In genomic region chr6:27872634-27873028, GRCh38 we compare ENCODE assay signal across 9 cellular contexts. TPM values are rescaled to one million over a fixed set of nuclear protein-coding genes. Genes with fewer than 3 reads are reported as not detected.
DNase-seq lines count a peak whose midpoint lies in the region; ATAC-seq and TF ChIP-seq lines count a peak whose summit lies in the region.
"Had no signal": no experiment of that assay in that cellular context is flagged by ENCODE, and none has a peak within 500 bp of the region (broad histone marks: within the 10 kb centered on the region; RNA-seq: fewer than 3 reads in every experiment).

No MANE protein-coding gene starts in this region.

- H3K36me3 ChIP-seq in effector memory CD4-positive, alpha-beta T cell (ENCODE audit: control insufficient read depth, insufficient read depth, low read length), result no peaks in the 10 kb centered on the region
- no peaks in the 10 kb centered on the region for H3K36me3 ChIP-seq in neural progenitor cell

- peak overlapping the region; percentile 92 for H3K27ac Mint-ChIP-seq in neural progenitor cell

- peak overlapping the region; percentile 53 for H3K4me3 ChIP-seq in AG09309 (ENCODE audit: control insufficient read depth, low read depth, low read length)
- peak overlapping the region; percentile 57 for H3K4me3 ChIP-seq in effector memory CD4-positive, alpha-beta T cell (ENCODE audit: insufficient read depth, low read depth, low read length, poor library complexity, severe bottlenecking)
- H3K4me3 ChIP-seq in neural progenitor cell, result peak overlapping the region; percentile 58

- peak overlapping the region; percentile 83 for H3K4me2 ChIP-seq in neural progenitor cell

- TF ChIP-seq CTCF in AG09309 (IDR thresholded peaks at IDR 0.05; ENCODE audit: control insufficient read depth, insufficient read depth, low read depth, low read length, missing control alignments) (no peak), neural progenitor cell (IDR thresholded peaks at IDR 0.05) (no peak)

- H4K20me1 ChIP-seq in neural progenitor cell (ENCODE audit: low read depth), result no peaks in the 10 kb centered on the region

- H3K27me3 Mint-ChIP-seq in neural progenitor cell (ENCODE audit: insufficient read depth, low read depth), result peaks cover 17% of the 10 kb centered on the region

- no peaks in the 10 kb centered on the region for H3K36me3 Mint-ChIP-seq in neural progenitor cell

- peak overlapping the region; percentile 89 for H3K4me3 Mint-ChIP-seq in neural progenitor cell

- H3K27me3 ChIP-seq in effector memory CD4-positive, alpha-beta T cell (replicated peaks; ENCODE audit: control insufficient read depth, insufficient read depth, low read length, poor library complexity, severe bottlenecking), result no peaks in the 10 kb centered on the region
- H3K27me3 ChIP-seq in neural progenitor cell, result no peaks in the 10 kb centered on the region

- no peak for DNase-seq in AG09309 (ENCODE audit: low read depth)
- peak; percentile 71 for DNase-seq in NCI-H2227 treated with DMSO at 0.1 percent for 48 hours (lab: John Stamatoyannopoulos, UW)
- DNase-seq in effector memory CD4-positive, alpha-beta T cell, result no peak
- no peak for DNase-seq in neural progenitor cell (ENCODE audit: low spot score)
- DNase-seq in NCI-H69 (lab: John Stamatoyannopoulos, UW), result no peak
- DNase-seq in T-helper 9 cell, result no peak

- no peaks in the 10 kb centered on the region for H3K9me3 ChIP-seq in effector memory CD4-positive, alpha-beta T cell (ENCODE audit: control insufficient read depth, low read length)
- no peaks in the 10 kb centered on the region for H3K9me3 ChIP-seq in neural progenitor cell (ENCODE audit: low read depth)

- H3F3A ChIP-seq in neural progenitor cell (ENCODE audit: low read depth), result peaks cover 49% of the 10 kb centered on the region

- H3K27ac ChIP-seq in effector memory CD4-positive, alpha-beta T cell (ENCODE audit: insufficient read depth, low read length, poor library complexity, severe bottlenecking), result peak overlapping the region; percentile 83
- peak overlapping the region; percentile 87 for H3K27ac ChIP-seq in neural progenitor cell

- peaks cover 6% of the 10 kb centered on the region for H3K4me1 ChIP-seq in effector memory CD4-positive, alpha-beta T cell (ENCODE audit: control insufficient read depth, insufficient read depth, low read length, poor library complexity, severe bottlenecking)
- H3K4me1 ChIP-seq in neural progenitor cell, result peaks cover 15% of the 10 kb centered on the region

- H3K4me1 Mint-ChIP-seq in neural progenitor cell, result peaks cover 36% of the 10 kb centered on the region

- no peak overlapping the region for H2AFZ ChIP-seq in neural progenitor cell (replicated peaks)

- H3K9me3 Mint-ChIP-seq in neural progenitor cell, result peaks cover 21% of the 10 kb centered on the region

- H3K79me2 ChIP-seq in neural progenitor cell (ENCODE audit: low read depth), result no peaks in the 10 kb centered on the region

- ATAC-seq in GM19452 (IDR thresholded peaks at IDR 0.05; ENCODE audit: unreplicated experiment) (peak; percentile 32), HG03159 (IDR thresholded peaks at IDR 0.05; ENCODE audit: unreplicated experiment) (no peak)

- H3K9ac ChIP-seq in neural progenitor cell, result peak overlapping the region; percentile 48

RNA-seq across cellular contexts. Expression of gene OR2B2, which starts 39.6 kb away (rescaled TPM):
- total RNA-seq in neural progenitor cell (ENCODE audit: low replicate concordance), result not detected in 2 replicates
- total RNA-seq: glomerular endothelial cell had no signal
